8 cellular contexts compared by ENCODE assay signal in the genomic region with DNA sequence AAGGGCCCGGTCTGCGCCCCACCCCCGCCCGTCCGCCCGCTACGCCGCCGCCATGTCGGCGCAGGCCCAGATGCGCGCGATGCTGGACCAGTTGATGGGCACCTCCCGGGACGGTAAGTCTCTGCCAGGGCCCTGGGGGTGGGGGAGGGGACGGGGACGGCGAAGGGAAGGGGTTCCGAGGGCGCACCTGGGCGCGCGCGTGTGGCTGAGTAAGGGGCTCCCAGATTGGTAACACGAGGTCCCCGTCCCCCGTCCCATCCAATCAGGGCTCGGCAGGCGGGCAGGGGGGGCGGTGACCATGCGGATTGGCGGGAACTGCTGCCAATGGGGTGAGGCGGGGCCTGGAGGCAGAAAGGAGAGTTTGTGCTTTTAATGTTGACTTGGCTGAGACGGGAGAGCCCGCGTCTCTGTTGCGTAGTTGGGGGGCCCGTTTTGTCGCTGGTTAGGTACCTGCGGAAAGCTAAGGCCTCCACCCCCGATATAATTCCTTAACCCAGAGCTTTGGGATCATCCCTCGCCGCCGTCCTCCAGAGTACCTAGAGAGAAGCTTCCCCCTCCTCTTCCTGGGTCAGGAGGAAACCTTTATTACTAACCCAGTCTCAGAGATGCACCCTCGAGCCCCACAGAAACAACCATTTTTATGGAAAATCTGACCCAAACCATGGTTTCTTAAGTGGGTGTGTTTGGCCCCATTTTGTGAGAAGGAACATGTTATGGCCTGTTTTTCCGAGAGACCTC. TPM values are rescaled to one million over a fixed set of nuclear protein-coding genes. Genes with fewer than 3 reads are reported as not detected.
A peak's percentile ranks its signal among the peaks of the same experiment; 100 is the strongest.
DNase-seq lines count a peak whose midpoint lies in the region; TF ChIP-seq lines count a peak whose summit lies in the region.

No MANE protein-coding gene starts in this region.

- peak; percentile 98 for DNase-seq in COLO829 (ENCODE audit: low spot score)
- peak; percentile 94 for DNase-seq in GM20000 (ENCODE audit: low spot score)
- DNase-seq in HT-29 (ENCODE audit: low spot score): peak; percentile 96
- peak; percentile 95 for DNase-seq in NK-92 (lab: John Stamatoyannopoulos, UW; ENCODE audit: unreplicated experiment)
- DNase-seq in activated CD8-positive, alpha-beta memory T cell treated with anti-CD3 and anti-CD28 coated beads for 4 hours (ENCODE audit: low read depth in 2 of 2): peak; percentile 96 to 97
- DNase-seq in effector CD8-positive, alpha-beta T cell (lab: John Stamatoyannopoulos, UW): peak; percentile 98
- DNase-seq in medulla oblongata (ENCODE audit: extremely low spot score): peak; percentile 97
- DNase-seq in stimulated activated CD4-positive, alpha-beta T cell treated with anti-CD3 and anti-CD28 coated beads, TNF-alpha, amount 100 ng/mL, for 4 hours (ENCODE audit: low read depth in 3 of 3): peak; percentile 97 to 98 (median 98)

- TF ChIP-seq CTCF in GM20000 (IDR thresholded peaks at IDR 0.05; ENCODE audit: extremely low read depth, missing control alignments): no peak

RNA-seq across cellular contexts. Expression of a gene that starts 0.7 kb away (rescaled TPM):
- total RNA-seq in HT-29 (2014; rRNA removed; shearing (Covaris generic)): 178 and 201 TPM in 2 replicates

RNA-seq across cellular contexts. Expression of a gene that starts 19.2 kb away (rescaled TPM):
- 16.5 and 19.4 TPM in 2 replicates for total RNA-seq in HT-29 (2014; rRNA removed; shearing (Covaris generic))

Comparison
In these comparisons a context has a peak if more than half of its experiments do, and no peak if none do; other contexts are left out.
1. Peak in every context shown above with its lines: DNase-seq.